ENCODE assay signal across 1 cellular context in genomic region chr16:13885700-13886099, GRCh38.
A peak's percentile ranks its signal among the peaks of the same experiment; 100 is the strongest.
TF ChIP-seq lines count a peak whose summit lies in the region.

No MANE protein-coding gene starts in this region.

TF ChIP-seq in HepG2, 621 proteins besides CTCF, POLR2A, EP300 and RAD21 (continued from another document and continues in another):
- no peak; the same call in 1 of the 2 replicates for TF ChIP-seq HBP1 (CRISPR knock-in tag; IDR thresholded peaks at IDR 0.05; ENCODE audit: low read depth)
- no peak for TF ChIP-seq SRSF9 (IDR thresholded peaks at IDR 0.05; ENCODE audit: borderline replicate concordance, insufficient read depth, low read depth, low read length, poor library complexity, severe bottlenecking)
- no peak for TF ChIP-seq ZBTB49 (CRISPR knock-in tag; IDR thresholded peaks at IDR 0.05; ENCODE audit: borderline replicate concordance)
- no peak for TF ChIP-seq HNRNPUL1 (IDR thresholded peaks at IDR 0.05; ENCODE audit: low read depth, low read length)
- TF ChIP-seq ZNF34 (CRISPR knock-in tag; IDR thresholded peaks at IDR 0.05; ENCODE audit: borderline replicate concordance) = no peak
- TF ChIP-seq ZNF788 (CRISPR knock-in tag; IDR thresholded peaks at IDR 0.05; ENCODE audit: borderline replicate concordance) = peak; percentile 64; the same call in 1 of the 2 replicates
- no peak for TF ChIP-seq RFX3 (CRISPR knock-in tag; IDR thresholded peaks at IDR 0.05)
- peak; percentile 60; the same call in 1 of the 2 replicates for TF ChIP-seq NR2F2 (IDR thresholded peaks at IDR 0.05; ENCODE audit: borderline replicate concordance, low read depth)
- TF ChIP-seq SRY (CRISPR knock-in tag; IDR thresholded peaks at IDR 0.05) = no peak
- peak; percentile 52 for TF ChIP-seq ASH2L (IDR thresholded peaks at IDR 0.05; ENCODE audit: insufficient read length, low read depth, low read length)
- no peak for TF ChIP-seq ZBTB44 (CRISPR knock-in tag; IDR thresholded peaks at IDR 0.05)
- no peak for TF ChIP-seq SRSF1 (optimal IDR thresholded peaks at IDR 0.05; ENCODE audit: low read depth, low read length)
- TF ChIP-seq SKI (IDR thresholded peaks at IDR 0.05; ENCODE audit: partially characterized antibody) = peak; percentile 62
- 0 out of 2 replicates have a peak, but pooled peaks have one; percentile 36 for TF ChIP-seq TOE1 (CRISPR knock-in tag; IDR thresholded peaks at IDR 0.05)
- no peak for TF ChIP-seq KAT7 (CRISPR knock-in tag; IDR thresholded peaks at IDR 0.05; ENCODE audit: borderline replicate concordance)
- TF ChIP-seq ZNF124 (CRISPR knock-in tag; IDR thresholded peaks at IDR 0.05) = no peak
- no peak for TF ChIP-seq ZNF383 (CRISPR knock-in tag; IDR thresholded peaks at IDR 0.05; ENCODE audit: borderline replicate concordance)
- 0 out of 2 replicates have a peak, but pooled peaks have one; percentile 36 for TF ChIP-seq ZNF749 (CRISPR knock-in tag; IDR thresholded peaks at IDR 0.05; ENCODE audit: borderline replicate concordance)
- TF ChIP-seq LCORL (IDR thresholded peaks at IDR 0.05) = no peak
- peak; percentile 76 for TF ChIP-seq LCORL (CRISPR knock-in tag; IDR thresholded peaks at IDR 0.05)
- TF ChIP-seq GLI4 (CRISPR knock-in tag; IDR thresholded peaks at IDR 0.05; ENCODE audit: borderline replicate concordance) = peak; percentile 75; the same call in 1 of the 2 replicates
- peak; percentile 70; the same call in 1 of the 2 replicates for TF ChIP-seq FOXK1 (CRISPR knock-in tag; IDR thresholded peaks at IDR 0.05; ENCODE audit: borderline replicate concordance, low read depth)
- no peak for TF ChIP-seq DBP (CRISPR knock-in tag; IDR thresholded peaks at IDR 0.05; ENCODE audit: not compliant biosample characterization)
- no peak for TF ChIP-seq STAG1 (CRISPR knock-in tag; IDR thresholded peaks at IDR 0.05)
- TF ChIP-seq MTF1 (CRISPR knock-in tag; IDR thresholded peaks at IDR 0.05) = no peak
- no peak for TF ChIP-seq AGO1 (IDR thresholded peaks at IDR 0.05; ENCODE audit: low read depth, low read length, poor library complexity, severe bottlenecking)
- peak; percentile 59 for TF ChIP-seq ONECUT2 (CRISPR knock-in tag; IDR thresholded peaks at IDR 0.05)
- TF ChIP-seq REST (IDR thresholded peaks at IDR 0.05; ENCODE audit: borderline replicate concordance in 1 of 2, low read depth in 1 of 2, low read length in 2 of 2) = no peak
- TF ChIP-seq ISX (CRISPR knock-in tag; conservative IDR thresholded peaks at IDR 0.05) = no peak
- no peak for TF ChIP-seq ZNF879 (CRISPR knock-in tag; IDR thresholded peaks at IDR 0.05)
- TF ChIP-seq HOXA9 (CRISPR knock-in tag; IDR thresholded peaks at IDR 0.05; ENCODE audit: borderline replicate concordance) = no peak
- no peak for TF ChIP-seq RBM39 (IDR thresholded peaks at IDR 0.05; ENCODE audit: low read depth, low read length, poor library complexity, severe bottlenecking)
- peak; percentile 96 for TF ChIP-seq HDAC2 (CRISPR knock-in tag; IDR thresholded peaks at IDR 0.05)
- TF ChIP-seq TGIF2 (CRISPR knock-in tag; IDR thresholded peaks at IDR 0.05) = no peak
- no peak; the same call in 1 of the 2 replicates for TF ChIP-seq TARDBP (CRISPR knock-in tag; IDR thresholded peaks at IDR 0.05)
- peak; percentile 91 for TF ChIP-seq FOXA1 (IDR thresholded peaks at IDR 0.05)
- TF ChIP-seq FOXA1 (CRISPR knock-in tag; IDR thresholded peaks at IDR 0.05) = peak; percentile 88
- no peak for TF ChIP-seq NR0B2 (CRISPR knock-in tag; IDR thresholded peaks at IDR 0.05)
- no peak for TF ChIP-seq ZNF530 (CRISPR knock-in tag; IDR thresholded peaks at IDR 0.05; ENCODE audit: low read depth)
- TF ChIP-seq MAFF (IDR thresholded peaks at IDR 0.05; ENCODE audit: low read depth, low read length) = no peak
- peak; percentile 97 for TF ChIP-seq ZNF607 (CRISPR knock-in tag; IDR thresholded peaks at IDR 0.05; ENCODE audit: borderline replicate concordance)
- no peak for TF ChIP-seq KLF11 (CRISPR knock-in tag; IDR thresholded peaks at IDR 0.05)
- TF ChIP-seq ZNF841 (CRISPR knock-in tag; IDR thresholded peaks at IDR 0.05; ENCODE audit: borderline replicate concordance) = no peak
- no peak for TF ChIP-seq KIAA2018 (CRISPR knock-in tag; IDR thresholded peaks at IDR 0.05; ENCODE audit: borderline replicate concordance)
- TF ChIP-seq EZH2 (conservative IDR thresholded peaks at IDR 0.05; ENCODE audit: low read depth, low read length) = no peak
